ENCODE assay signal across 22 cellular contexts in genomic region chr1:20107351-20107750, GRCh38. TPM values are rescaled to one million over a fixed set of nuclear protein-coding genes. Genes with fewer than 3 reads are reported as not detected.
DNase-seq lines count a peak whose midpoint lies in the region; ATAC-seq lines count a peak whose summit lies in the region.
"Had no signal": no experiment of that assay in that cellular context is flagged by ENCODE, and none has a peak within 500 bp of the region (broad histone marks: within the 10 kb centered on the region; RNA-seq: fewer than 3 reads in every experiment).

No MANE protein-coding gene starts in this region.

- H3K9ac ChIP-seq in mesendoderm (ENCODE audit: low read length) (no peak overlapping the region), trophoblast cell (ENCODE audit: low read length) (no peak overlapping the region)

- H3K56ac ChIP-seq in mesendoderm (ENCODE audit: low read length) = peak overlapping the region; percentile 25

- H2BK12ac ChIP-seq in trophoblast cell (ENCODE audit: low read length) = peak overlapping the region; percentile 20

- H2BK5ac ChIP-seq in mesendoderm (ENCODE audit: low read length) = no peak overlapping the region
- H2BK5ac ChIP-seq in trophoblast cell (ENCODE audit: low read depth, low read length, poor library complexity) = peak overlapping the region; percentile 10

- WGBS in mesendoderm (ENCODE audit: extremely low coverage, insufficient coverage, low lambda C conversion rate) = no CpG with 5 or more reads among the region's 4 CpGs
- WGBS in trophoblast cell (ENCODE audit: extremely low coverage, insufficient coverage, insufficient read length) = no CpG with 5 or more reads among the region's 4 CpGs

- H3K4me2 ChIP-seq in mesendoderm (ENCODE audit: low read length) = no peak overlapping the region
- no peak overlapping the region for H3K4me2 ChIP-seq in trophoblast cell (ENCODE audit: low read length)
- H3K4me2 ChIP-seq: A549, GM23338 had no signal

- H2AK5ac ChIP-seq in mesendoderm (ENCODE audit: low read length) = no peak overlapping the region
- peak overlapping the region; percentile 10 for H2AK5ac ChIP-seq in trophoblast cell (ENCODE audit: low read length)

- no peak overlapping the region for H4K5ac ChIP-seq in mesendoderm (ENCODE audit: low read length)

- no peak overlapping the region for H2BK15ac ChIP-seq in mesendoderm (replicated peaks; ENCODE audit: low read depth)

- H3K36me3 ChIP-seq in mesendoderm (ENCODE audit: control insufficient read depth, insufficient read depth, low read length) (no peaks in the 10 kb centered on the region), trophoblast cell (ENCODE audit: control insufficient read depth in 1 of 2, insufficient read depth in 2 of 2, low read length in 2 of 2) (no peaks in the 10 kb centered on the region)

- no peak overlapping the region for H2AFZ ChIP-seq in trophoblast cell (ENCODE audit: insufficient read depth, low read length, poor library complexity)
- H2AFZ ChIP-seq: GM23338 had no signal

- H3K23ac ChIP-seq in mesendoderm (ENCODE audit: low read length) = no peak overlapping the region
- no peak overlapping the region for H3K23ac ChIP-seq in trophoblast cell (ENCODE audit: low read length)

- H3K9me3 ChIP-seq in trophoblast cell (ENCODE audit: insufficient read depth, low read depth, low read length) = peaks cover 2% of the 10 kb centered on the region
- H3K9me3 ChIP-seq: A549, Caco-2 had no signal

- H3K27ac ChIP-seq in mesendoderm (ENCODE audit: low read depth, low read length) (no peak overlapping the region), trophoblast cell (ENCODE audit: low read depth, low read length) (no peak overlapping the region)
- H3K27ac ChIP-seq: 22Rv1, A549, C4-2B, HL-60 had no signal

- DNase-seq in NCI-H2171 treated with DMSO at 0.1 percent for 48 hours (lab: John Stamatoyannopoulos, UW) (peak; percentile 5), NCI-H2171 (lab: John Stamatoyannopoulos, UW) (no peak), mesendoderm (no peak), trophoblast cell (no peak), cerebellar cortex (ENCODE audit: low spot score) (no peak), DMS 273 (lab: John Stamatoyannopoulos, UW; ENCODE audit: unreplicated experiment) (no peak)
- DNase-seq: AML-193; Caco-2; CD4-positive, alpha-beta T cell; DMS153; DMS79; GDM1; H7; HFFc6 had no signal

- H4K8ac ChIP-seq in mesendoderm (ENCODE audit: low read depth, low read length) = no peak overlapping the region
- peak overlapping the region; percentile 8 for H4K8ac ChIP-seq in trophoblast cell (ENCODE audit: low read depth, low read length)

- H3K27me3 ChIP-seq in mesendoderm (ENCODE audit: insufficient read depth, low read length, poor library complexity) (no peaks in the 10 kb centered on the region), trophoblast cell (ENCODE audit: insufficient read depth, low read length) (no peaks in the 10 kb centered on the region)

- H3K14ac ChIP-seq in trophoblast cell (ENCODE audit: low read length) = peak overlapping the region; percentile 21

- no peak overlapping the region for H3K4me3 ChIP-seq in mesendoderm (ENCODE audit: low read length)
- no peak overlapping the region for H3K4me3 ChIP-seq in trophoblast cell (ENCODE audit: low read depth, low read length)
- H3K4me3 ChIP-seq: A549, GM23338 had no signal

- H4K91ac ChIP-seq in trophoblast cell (ENCODE audit: low read depth, low read length) = peak overlapping the region; percentile 72

- no peak overlapping the region for H2BK120ac ChIP-seq in mesendoderm (ENCODE audit: low read depth, low read length)
- peak overlapping the region; percentile 74 for H2BK120ac ChIP-seq in trophoblast cell (ENCODE audit: insufficient read depth, low read length, poor library complexity)

- no peak overlapping the region for H4K12ac ChIP-seq in trophoblast cell (ENCODE audit: low read depth, low read length)

- no peaks in the 10 kb centered on the region for H3K79me1 ChIP-seq in mesendoderm (ENCODE audit: low read length)
- peaks cover 11% of the 10 kb centered on the region for H3K79me1 ChIP-seq in trophoblast cell (ENCODE audit: low read length)

- H3K4me1 ChIP-seq in mesendoderm (ENCODE audit: control insufficient read depth, low read depth, low read length) (no peaks in the 10 kb centered on the region), trophoblast cell (ENCODE audit: control insufficient read depth in 1 of 2, insufficient read depth in 2 of 2, low read length in 2 of 2) (peaks cover 6 to 18% of the 10 kb centered on the region in 2 experiments)
- H3K4me1 ChIP-seq: A549, Caco-2 had no signal

- H3K79me2 ChIP-seq in mesendoderm (ENCODE audit: control insufficient read depth, insufficient read depth, low read length) (no peaks in the 10 kb centered on the region), trophoblast cell (ENCODE audit: control insufficient read depth, insufficient read depth, low read length, poor library complexity) (no peaks in the 10 kb centered on the region)

- ATAC-seq in GM19395 (IDR thresholded peaks at IDR 0.05; ENCODE audit: unreplicated experiment) = no peak
- ATAC-seq: A549, GM23338, HCT116 had no signal

- H3K4ac ChIP-seq in mesendoderm (ENCODE audit: low read depth, low read length) = no peak overlapping the region
- H3K4ac ChIP-seq in trophoblast cell (ENCODE audit: low read depth, low read length) = no peak overlapping the region

- no peak overlapping the region for H3K18ac ChIP-seq in mesendoderm (ENCODE audit: low read length)
- no peak overlapping the region for H3K18ac ChIP-seq in trophoblast cell (ENCODE audit: low read length)

RNA-seq across cellular contexts. Expression of gene PLA2G2D, which starts 12.0 kb away (rescaled TPM):
- not detected for polyA plus RNA-seq in mesendoderm (2013, experiment 1 of 2)
- not detected for polyA plus RNA-seq in mesendoderm (2013, experiment 2 of 2)
- 0.03 TPM in 1 of 2 replicates, not detected in the other for polyA plus RNA-seq in trophoblast cell (2013)
- polyA plus RNA-seq: A549, BJ, GM23338 had no signal

RNA-seq across cellular contexts. Expression of gene PLA2G2F, which starts 31.8 kb away (rescaled TPM):
- not detected for polyA plus RNA-seq in mesendoderm (2013, experiment 1 of 2)
- not detected for polyA plus RNA-seq in mesendoderm (2013, experiment 2 of 2)
- polyA plus RNA-seq in trophoblast cell (2013) = 6.6 TPM in 2 replicates
- polyA plus RNA-seq: A549, BJ, GM23338 had no signal

RNA-seq across cellular contexts. Expression of gene PLA2G5, which starts 37.4 kb away (rescaled TPM):
- 0.08 TPM for polyA plus RNA-seq in mesendoderm (2013, experiment 1 of 2)
- polyA plus RNA-seq in mesendoderm (2013, experiment 2 of 2) = 0.15 TPM
- not detected in 2 replicates for polyA plus RNA-seq in trophoblast cell (2013)
- polyA plus RNA-seq: A549, BJ, GM23338 had no signal
